In genomic region chr9:99368341-99369326, GRCh38 we compare ENCODE assay signal across 8 cellular contexts.
DNase-seq lines count a peak whose midpoint lies in the region; ATAC-seq, FAIRE-seq and TF ChIP-seq lines count a peak whose summit lies in the region.

No MANE protein-coding gene starts in this region.

- H3K4me1 ChIP-seq in A673 (ENCODE audit: insufficient read depth, low read length, poor library complexity, severe bottlenecking) (peaks cover 16% of the 10 kb centered on the region), skeletal muscle tissue (ENCODE audit: control insufficient read depth in 3 of 3, insufficient read depth in 3 of 3, low read length in 3 of 3) (peaks cover 40 to 55% (median 49%) of the 10 kb centered on the region in 3 donors)

- BruUV-seq in A673 (replicated peaks; lab: Mats Ljungman, UMichigan), result no TSS peak

- no peaks in the 10 kb centered on the region for H3K27me3 ChIP-seq in A673 (replicated peaks; ENCODE audit: insufficient read depth, low read depth, low read length, poor library complexity)
- no peaks in the 10 kb centered on the region for H3K27me3 ChIP-seq in skeletal muscle tissue (ENCODE audit: control insufficient read depth in 3 of 3, insufficient read depth in 3 of 3, low read length in 3 of 3)

- H3K9me3 Mint-ChIP-seq in brain (peaks cover 0 to 2% (median 0%) of the 10 kb centered on the region in 5 experiments), immature natural killer cell (no peaks in the 10 kb centered on the region)

- no peaks in the 10 kb centered on the region for H3K9me3 ChIP-seq in A673 (ENCODE audit: low read depth, low read length, poor library complexity, severe bottlenecking)
- no peaks in the 10 kb centered on the region for H3K9me3 ChIP-seq in skeletal muscle tissue (ENCODE audit: control insufficient read depth in 3 of 3, low read length in 3 of 3)

- H3K36me3 Mint-ChIP-seq in brain (no peaks in the 10 kb centered on the region), immature natural killer cell (no peaks in the 10 kb centered on the region)

- peak overlapping the region; percentile 79 to 98 (median 91) for H3K9ac ChIP-seq in skeletal muscle tissue (ENCODE audit: low read depth in 1 of 3, low read length in 3 of 3)

- peak overlapping the region; percentile 52 to 76 (median 70) for H3K4me3 Mint-ChIP-seq in brain
- H3K4me3 Mint-ChIP-seq in immature natural killer cell, result peak overlapping the region; percentile 2 to 77 (median 26)

- intact Hi-C loops in A673 (cut with micrococcal nuclease; ENCODE audit: unreplicated experiment), result no loop called here

- H3K27ac ChIP-seq in A673 (ENCODE audit: low read depth, low read length, poor library complexity, severe bottlenecking) (no peak overlapping the region), skeletal muscle tissue (ENCODE audit: low read depth, low read length) (peak overlapping the region; percentile 95)

- POLR2A ChIA-PET in A673 (lab: Charles Lee; ENCODE audit: low non-redundant PET), result no interaction called here

- DNase-seq in A673 (ENCODE audit: low spot score) (peak; percentile 51), KG1 (lab: John Stamatoyannopoulos, UW) (peak; percentile 23), immature natural killer cell (no peak), urothelium cell line (ENCODE audit: low spot score) (no peak), NCI-H446 (lab: John Stamatoyannopoulos, UW) (no peak)

- H3K4me1 Mint-ChIP-seq in brain (peaks cover 49% of the 10 kb centered on the region), immature natural killer cell (peaks cover 8 to 10% of the 10 kb centered on the region in 2 donors)

- H3K27me3 Mint-ChIP-seq in brain, result peaks cover 7% of the 10 kb centered on the region
- peaks cover 8 to 15% (median 12%) of the 10 kb centered on the region in 3 donors for H3K27me3 Mint-ChIP-seq in immature natural killer cell (ENCODE audit: low read depth in 3 of 3)

- CTCF ChIA-PET in A673 (lab: Charles Lee), result no interaction called here

- no peak for FAIRE-seq in urothelium cell line (lab: Jason Lieb, UNC)

- no peaks in the 10 kb centered on the region for H3K36me3 ChIP-seq in A673 (ENCODE audit: insufficient read depth, low read length, poor library complexity, severe bottlenecking)
- no peaks in the 10 kb centered on the region for H3K36me3 ChIP-seq in skeletal muscle tissue (ENCODE audit: control insufficient read depth in 3 of 3, insufficient read depth in 3 of 3, low read length in 3 of 3)

- H3K27ac Mint-ChIP-seq in brain (peak overlapping the region; percentile 52 to 80 (median 64)), immature natural killer cell (no peak overlapping the region)

- peak overlapping the region; percentile 32 for H3K4me3 ChIP-seq in A673 (ENCODE audit: low read depth, low read length, poor library complexity, severe bottlenecking)
- peak overlapping the region; percentile 57 to 84 (median 81) for H3K4me3 ChIP-seq in skeletal muscle tissue (ENCODE audit: low read length in 3 of 3)

- ATAC-seq in GM18870 (IDR thresholded peaks at IDR 0.05; ENCODE audit: unreplicated experiment), result peak; percentile 57

- no peak for TF ChIP-seq CTCF in A673 (conservative IDR thresholded peaks at IDR 0.05; ENCODE audit: low read depth, low read length)
- no peak for TF ChIP-seq CTCF in brain (conservative IDR thresholded peaks at IDR 0.05)

Comparison
In these comparisons a context has a peak if more than half of its experiments do, and no peak if none do; other contexts are left out.
1. DNase-seq: peak in A673 (single experiment) and KG1 (single experiment); none in immature natural killer cell (0 of 3), urothelium cell line (single experiment) and NCI-H446 (0 of 2).
2. H3K27ac Mint-ChIP-seq: peak in brain (5 of 5); none in immature natural killer cell (0 of 6).